8 cellular contexts compared by ENCODE assay signal in genomic region chr7:99551767-99552463, GRCh38. TPM values are rescaled to one million over a fixed set of nuclear protein-coding genes. Genes with fewer than 3 reads are reported as not detected.
DNase-seq lines count a peak whose midpoint lies in the region; ATAC-seq and TF ChIP-seq lines count a peak whose summit lies in the region.

TSS of gene FAM200A (minus strand) at chr7:99552114. CDS start at chr7:99548407, 3,707 bp downstream.

- intact Hi-C loops in activated CD4-positive, alpha-beta T cell treated with anti-CD3 and anti-CD28 coated beads, Interleukin-2, amount 10 ng/mL, durations not matched to agents 24 days and 14 days (cut with micrococcal nuclease) = loop anchor here (1.0 to 10.0 kb wide), 6 partner anchors 48 to 533 kb away; partner anchors contain the start of genes COPS6, ZKSCAN1, ZKSCAN5 and ZNF3

- H3K27me3 Mint-ChIP-seq in activated CD4-positive, alpha-beta T cell treated with anti-CD3 and anti-CD28 coated beads, Interleukin-2, amount 10 ng/mL, durations not matched to agents 24 days and 14 days = no peaks in the 10 kb centered on the region

- H3K4me1 Mint-ChIP-seq in activated CD4-positive, alpha-beta T cell treated with anti-CD3 and anti-CD28 coated beads, Interleukin-2, amount 10 ng/mL, durations not matched to agents 24 days and 14 days = peaks cover 21% of the 10 kb centered on the region

- H3K9me3 Mint-ChIP-seq in activated CD4-positive, alpha-beta T cell treated with anti-CD3 and anti-CD28 coated beads, Interleukin-2, amount 10 ng/mL, durations not matched to agents 24 days and 14 days = peaks cover 4% of the 10 kb centered on the region

- ATAC-seq in GM19025 (IDR thresholded peaks at IDR 0.05; ENCODE audit: low read depth, unreplicated experiment) (peak; percentile 96), HG03378 (IDR thresholded peaks at IDR 0.05; ENCODE audit: unreplicated experiment) (peak; percentile 83)

- no peak for TF ChIP-seq CTCF in AG10803 (conservative IDR thresholded peaks at IDR 0.05; ENCODE audit: low read length)

- peak within 1 kb of the TSS; percentile 98 for H3K4me3 ChIP-seq in AG10803 (ENCODE audit: low read length)

- DNase-seq in AG10803 (ENCODE audit: low read depth) = peak; percentile 93
- peak; percentile 67 for DNase-seq in NCI-H510A (lab: John Stamatoyannopoulos, UW)
- DNase-seq in activated CD4-positive, alpha-beta T cell treated with anti-CD3 and anti-CD28 coated beads, Interleukin-2, amount 10 ng/mL, durations not matched to agents 24 days and 14 days = peak; percentile 95
- DNase-seq in dedifferentiated amniotic fluid mesenchymal stem cell (ENCODE audit: extremely low spot score) = peak; percentile 86
- DNase-seq in left kidney (ENCODE audit: low read depth, low spot score) = peak; percentile 98
- peak; percentile 83 for DNase-seq in stimulated activated CD4-positive, alpha-beta T cell treated with anti-CD3 and anti-CD28 coated beads, Interleukin-1b, Interleukin-23, amount 100 ng/mL, for 48 hours

- H3K27ac Mint-ChIP-seq in activated CD4-positive, alpha-beta T cell treated with anti-CD3 and anti-CD28 coated beads, Interleukin-2, amount 10 ng/mL, durations not matched to agents 24 days and 14 days = peak within 1 kb of the TSS; percentile 91

- peak within 1 kb of the TSS; percentile 94 for H3K4me3 Mint-ChIP-seq in activated CD4-positive, alpha-beta T cell treated with anti-CD3 and anti-CD28 coated beads, Interleukin-2, amount 10 ng/mL, durations not matched to agents 24 days and 14 days

- peaks cover 61% of the 10 kb centered on the region for H3K36me3 Mint-ChIP-seq in activated CD4-positive, alpha-beta T cell treated with anti-CD3 and anti-CD28 coated beads, Interleukin-2, amount 10 ng/mL, durations not matched to agents 24 days and 14 days (ENCODE audit: low read depth)

RNA-seq across cellular contexts. Expression of gene FAM200A, which starts in this region (rescaled TPM):
- 4.7 and 5.8 TPM in 2 replicates for total RNA-seq in activated CD4-positive, alpha-beta T cell treated with anti-CD3 and anti-CD28 coated beads, Interleukin-2, amount 10 ng/mL, durations not matched to agents 24 days and 14 days

Comparison
In these comparisons a context has a peak if more than half of its experiments do, and no peak if none do; other contexts are left out.
1. Peak in every context shown above with its lines: DNase-seq, ATAC-seq and H3K4me3 ChIP-seq.